In the genomic region with DNA sequence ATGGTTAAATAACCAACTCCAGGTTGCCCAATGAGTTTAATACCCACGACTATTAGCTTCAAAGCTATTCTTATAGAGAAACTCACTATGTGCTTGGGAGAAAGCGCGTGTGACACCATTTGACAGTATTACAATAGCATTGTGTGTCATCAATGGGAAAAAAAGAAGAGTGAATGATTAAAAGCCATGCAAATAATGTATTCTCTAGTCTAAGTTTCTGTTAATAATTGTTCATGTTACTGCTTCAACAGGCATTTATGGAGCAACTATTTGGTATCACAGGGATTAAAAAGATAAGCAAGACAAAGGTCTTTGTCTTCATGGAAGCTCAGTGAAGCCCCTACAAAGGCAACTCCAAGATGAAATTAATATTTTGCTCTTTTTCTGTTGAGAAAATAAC, we compare ENCODE assay signal across 29 cellular contexts. TPM values are rescaled to one million over a fixed set of nuclear protein-coding genes. Genes with fewer than 3 reads are reported as not detected.
DNase-seq lines count a peak whose midpoint lies in the region; ATAC-seq, FAIRE-seq and TF ChIP-seq lines count a peak whose summit lies in the region.
"Had no signal": no experiment of that assay in that cellular context is flagged by ENCODE, and none has a peak within 500 bp of the region (broad histone marks: within the 10 kb centered on the region; RNA-seq: fewer than 3 reads in every experiment).

No MANE protein-coding gene starts in this region.

- H3K27ac Mint-ChIP-seq in astrocyte (ENCODE audit: unreplicated experiment): no peak overlapping the region
- H3K27ac Mint-ChIP-seq: activated naive CD8-positive, alpha-beta T cell treated with anti-CD3 and anti-CD28 coated beads, Interleukin-2, amount 50 U/mL, for 24 hours had no signal

- no peaks in the 10 kb centered on the region for H3K27me3 ChIP-seq in astrocyte (ENCODE audit: insufficient read depth, low read length)
- no peaks in the 10 kb centered on the region for H3K27me3 ChIP-seq in psoas muscle (ENCODE audit: insufficient read depth in 3 of 3, low read length in 2 of 3)
- H3K27me3 ChIP-seq: brain microvascular endothelial cell, left lung, SJSA1, tibial artery had no signal

- TF ChIP-seq CTCF in astrocyte (IDR thresholded peaks at IDR 0.05; ENCODE audit: insufficient read depth, low read depth, low read length): no peak
- no peak for TF ChIP-seq CTCF in psoas muscle (IDR thresholded peaks at IDR 0.05)

- FAIRE-seq in astrocyte (lab: Jason Lieb, UNC): no peak
- FAIRE-seq: colon, GM18507 had no signal

- H3K27ac ChIP-seq in astrocyte (ENCODE audit: low read depth, low read length): peak overlapping the region; percentile 82
- H3K27ac ChIP-seq in psoas muscle: no peak overlapping the region
- H3K27ac ChIP-seq: prostate gland, VCaP had no signal

- H3K27me3 Mint-ChIP-seq in astrocyte (ENCODE audit: low read depth, unreplicated experiment): no peaks in the 10 kb centered on the region

- no peak overlapping the region for H3K9ac ChIP-seq in astrocyte (ENCODE audit: low read length)

- H3K4me3 ChIP-seq in astrocyte (ENCODE audit: insufficient read depth, low read depth, low read length) (no peak overlapping the region), psoas muscle (no peak overlapping the region)
- H3K4me3 ChIP-seq: left lung, prostate gland, SJSA1, smooth muscle cell, tibial artery had no signal

- intact Hi-C loops in psoas muscle (cut with DNase I): no loop called here

- ATAC-seq in GM18517 (IDR thresholded peaks at IDR 0.05; ENCODE audit: unreplicated experiment): peak; percentile 45
- peak; percentile 41 for ATAC-seq in HG02981 (IDR thresholded peaks at IDR 0.05; ENCODE audit: unreplicated experiment)
- no peak for ATAC-seq in HG02588 (IDR thresholded peaks at IDR 0.05; ENCODE audit: unreplicated experiment)
- ATAC-seq in psoas muscle: no peak
- ATAC-seq in GM21367 (IDR thresholded peaks at IDR 0.05; ENCODE audit: unreplicated experiment): no peak
- ATAC-seq: activated naive CD8-positive, alpha-beta T cell treated with anti-CD3 and anti-CD28 coated beads, Interleukin-2, amount 50 U/mL, for 24 hours; stimulated activated naive CD8-positive, alpha-beta T cell treated with anti-CD3 and anti-CD28 coated beads, Interleukin-15, Interleukin-2, amounts not matched to agents 100 U/mL and 50 U/mL, for 24 hours had no signal

- H3K36me3 ChIP-seq in astrocyte (ENCODE audit: insufficient read depth, low read length) (no peaks in the 10 kb centered on the region), psoas muscle (ENCODE audit: insufficient read depth in 1 of 2, low read depth in 1 of 2) (no peaks in the 10 kb centered on the region)
- H3K36me3 ChIP-seq: brain microvascular endothelial cell, left lung, prostate gland, SJSA1, tibial artery had no signal

- H3K4me1 ChIP-seq in astrocyte (ENCODE audit: insufficient read depth, low read length) (peaks cover 38% of the 10 kb centered on the region), psoas muscle (peaks cover 14% of the 10 kb centered on the region)
- H3K4me1 ChIP-seq: prostate gland had no signal

- peaks cover 44% of the 10 kb centered on the region for H3K4me1 Mint-ChIP-seq in astrocyte (ENCODE audit: low read depth, unreplicated experiment)

- no peak overlapping the region for H3K4me2 ChIP-seq in astrocyte (ENCODE audit: low read length)

- no peaks in the 10 kb centered on the region for H4K20me1 ChIP-seq in astrocyte (ENCODE audit: insufficient read depth, low read length)

- WGBS in psoas muscle, 3 donors: 91 to 93% (median 93%) methylated on average over 3 of the region's 3 CpGs

- H3K79me2 ChIP-seq in astrocyte (ENCODE audit: insufficient read depth, low read length): no peaks in the 10 kb centered on the region

- no peaks in the 10 kb centered on the region for H3K36me3 Mint-ChIP-seq in astrocyte (ENCODE audit: low read depth, unreplicated experiment)

- DNase-seq in astrocyte (ENCODE audit: low read depth) (no peak), renal cortical epithelial cell (ENCODE audit: low read depth) (peak; percentile 91), psoas muscle (no peak)
- DNase-seq: activated CD8-positive, alpha-beta memory T cell treated with anti-CD3 and anti-CD28 coated beads, Interleukin-2, amount 50 U/mL, for 48 hours; activated effector memory CD4-positive, alpha-beta T cell treated with Interleukin-2 at 50 U/mL for 16 hours; activated naive CD8-positive, alpha-beta T cell treated with anti-CD3 and anti-CD28 coated beads, Interleukin-2, amount 50 U/mL, for 24 hours; AML-193; brain microvascular endothelial cell; H7; left lung; NCI-H1930; NCI-H2227 treated with DMSO at 0.1 percent for 48 hours; NCI-H748 treated with DMSO at 0.1 percent for 48 hours; stimulated activated CD4-positive, alpha-beta T cell treated with anti-CD3 and anti-CD28 coated beads, Interleukin-2, amount 100 ng/mL, for 48 hours; stimulated activated naive CD8-positive, alpha-beta T cell treated with anti-CD3 and anti-CD28 coated beads, Interleukin-15, Interleukin-2, amounts not matched to agents 100 U/mL and 50 U/mL, for 24 hours; T-helper 2 cell; tibial artery had no signal

- H3K4me3 Mint-ChIP-seq in astrocyte (ENCODE audit: unreplicated experiment): no peak overlapping the region
- H3K4me3 Mint-ChIP-seq: activated naive CD8-positive, alpha-beta T cell treated with anti-CD3 and anti-CD28 coated beads, Interleukin-2, amount 50 U/mL, for 24 hours; neural crest cell had no signal

- H3K9me3 Mint-ChIP-seq in astrocyte (ENCODE audit: unreplicated experiment): no peaks in the 10 kb centered on the region
- H3K9me3 Mint-ChIP-seq: activated naive CD8-positive, alpha-beta T cell treated with anti-CD3 and anti-CD28 coated beads, Interleukin-2, amount 50 U/mL, for 24 hours; neural crest cell had no signal

- no peaks in the 10 kb centered on the region for H3K9me3 ChIP-seq in astrocyte (ENCODE audit: insufficient read depth, low read depth, low read length)
- no peaks in the 10 kb centered on the region for H3K9me3 ChIP-seq in psoas muscle
- H3K9me3 ChIP-seq: left lung, prostate gland, SJSA1, tibial artery had no signal

- H2AFZ ChIP-seq in astrocyte (ENCODE audit: low read depth, low read length): no peak overlapping the region

RNA-seq across cellular contexts. Expression of a gene that starts 47.2 kb away (rescaled TPM):
- 384 and 472 TPM in 2 replicates for total RNA-seq in astrocyte
- 217 and 552 TPM in 2 replicates for total RNA-seq in renal cortical epithelial cell
- 100 to 1,000 TPM in 1 of 4 donors, 10 to 100 TPM in 3; 59.0 to 120 (median 66.7) TPM for total RNA-seq in psoas muscle
- 10 to 100 TPM; 57.6 to 70.1 (median 69.0) TPM for polyA plus RNA-seq in psoas muscle
- total RNA-seq: OCI-LY7 had no signal

Comparison
In these comparisons a context has a peak if more than half of its experiments do, and no peak if none do; other contexts are left out.
1. ATAC-seq: peak in GM18517 (single experiment) and HG02981 (single experiment); none in HG02588 (single experiment), psoas muscle (0 of 4) and GM21367 (single experiment).